8 cellular contexts compared by ENCODE assay signal in the genomic region with DNA sequence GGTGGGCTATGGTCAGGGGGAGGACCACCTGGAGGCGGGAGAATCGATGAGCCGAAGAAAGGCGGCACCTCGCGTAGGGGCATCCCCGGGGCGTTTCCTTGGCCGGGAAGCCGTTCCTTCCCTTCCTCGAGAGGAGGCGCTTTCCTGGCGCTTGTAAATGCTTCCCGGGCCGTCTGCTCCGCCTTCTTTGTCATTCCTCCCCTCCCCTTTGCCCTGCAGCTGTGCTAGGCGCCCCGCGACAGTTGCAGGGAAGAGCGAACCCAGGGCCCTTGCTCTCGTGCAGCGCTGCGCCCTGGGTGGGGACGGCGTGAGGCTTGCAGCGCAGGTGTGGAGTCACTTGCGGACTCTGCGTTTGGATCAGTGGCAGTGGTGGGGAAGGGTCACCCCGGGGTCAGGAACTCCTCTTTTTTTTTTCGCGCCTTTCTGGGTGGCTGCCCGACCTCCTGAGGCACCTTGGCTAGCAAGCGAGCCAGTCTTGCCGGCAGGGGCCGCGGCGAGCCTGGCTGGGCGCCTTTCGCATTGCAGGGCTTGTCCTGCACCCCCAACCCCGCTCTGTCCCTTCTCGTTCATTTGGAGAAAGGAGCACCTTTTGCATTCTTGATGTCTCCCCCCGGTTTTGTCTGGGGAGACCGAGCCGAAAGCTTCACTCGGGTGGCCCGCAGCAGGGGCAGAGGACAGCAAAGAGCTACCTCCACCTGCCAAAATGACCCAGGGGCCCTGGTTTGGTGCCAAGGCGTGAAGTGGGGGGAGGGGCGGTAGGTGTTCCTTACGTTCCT. TPM values are rescaled to one million over a fixed set of nuclear protein-coding genes. Genes with fewer than 3 reads are reported as not detected.
DNase-seq lines count a peak whose midpoint lies in the region; ATAC-seq, FAIRE-seq and TF ChIP-seq lines count a peak whose summit lies in the region.

No MANE protein-coding gene starts in this region.

- no peak overlapping the region for H3K27ac Mint-ChIP-seq in activated T-cell treated with anti-CD3 and anti-CD28 coated beads, Interleukin-2, amount 50 U/mL, for 72 hours

- no peak overlapping the region for H4K91ac ChIP-seq in trophoblast cell (ENCODE audit: low read depth, low read length)

- no peak for TF ChIP-seq POLR2A in H54 (IDR thresholded peaks at IDR 0.05; ENCODE audit: low read depth, low read length)

- H2AFZ ChIP-seq in trophoblast cell (ENCODE audit: insufficient read depth, low read length, poor library complexity) = peak overlapping the region; percentile 69

- H3K9ac ChIP-seq in trophoblast cell (ENCODE audit: low read length) = no peak overlapping the region

- no peak overlapping the region for H3K18ac ChIP-seq in trophoblast cell (ENCODE audit: low read length)

- H3K27me3 ChIP-seq in trophoblast cell (ENCODE audit: insufficient read depth, low read length) = peaks cover 6% of the 10 kb centered on the region

- FAIRE-seq in H54 (lab: Jason Lieb, UNC) = no peak

- H3K4me3 ChIP-seq in trophoblast cell (ENCODE audit: low read depth, low read length) = peak overlapping the region; percentile 80

- H3K4me3 Mint-ChIP-seq in activated T-cell treated with anti-CD3 and anti-CD28 coated beads, Interleukin-2, amount 50 U/mL, for 72 hours = peak overlapping the region; percentile 82 to 87

- peak; percentile 28 to 31 for ATAC-seq in activated T-cell treated with anti-CD3 and anti-CD28 coated beads, Interleukin-2, amount 50 U/mL, for 72 hours (replicated peaks in 1 of 2)
- peak; percentile 80 for ATAC-seq in Right ventricle myocardium superior (ENCODE audit: poor library complexity)

- no peak overlapping the region for H2AK5ac ChIP-seq in trophoblast cell (ENCODE audit: low read length)

- H3K36me3 ChIP-seq in trophoblast cell (ENCODE audit: control insufficient read depth in 1 of 2, insufficient read depth in 2 of 2, low read length in 2 of 2) = no peaks in the 10 kb centered on the region

- H3K4me2 ChIP-seq in trophoblast cell (ENCODE audit: low read length) = peak overlapping the region; percentile 99

- H2BK120ac ChIP-seq in trophoblast cell (ENCODE audit: insufficient read depth, low read length, poor library complexity) = no peak overlapping the region

- H3K27me3 Mint-ChIP-seq in activated T-cell treated with anti-CD3 and anti-CD28 coated beads, Interleukin-2, amount 50 U/mL, for 72 hours (ENCODE audit: low read depth) = peaks cover 81% of the 10 kb centered on the region

- DNase-seq in DMS153 (lab: John Stamatoyannopoulos, UW) (peak; percentile 82), H54 (ENCODE audit: insufficient read length, low spot score) (peak; percentile 73), NCI-H2029 treated with DMSO at 0.1 percent for 48 hours (lab: John Stamatoyannopoulos, UW) (peak; percentile 62), Right ventricle myocardium superior (peak; percentile 75), trophoblast cell (peak; percentile 60 to 66), RKO (ENCODE audit: low spot score) (no peak), GOT3 (lab: John Stamatoyannopoulos, UW) (no peak)
- peak; percentile 2 to 12 for DNase-seq in activated T-cell treated with anti-CD3 and anti-CD28 coated beads, Interleukin-2, amount 50 U/mL, for 72 hours

- no peak overlapping the region for H3K14ac ChIP-seq in trophoblast cell (ENCODE audit: low read length)

- no peaks in the 10 kb centered on the region for H3K36me3 Mint-ChIP-seq in activated T-cell treated with anti-CD3 and anti-CD28 coated beads, Interleukin-2, amount 50 U/mL, for 72 hours (ENCODE audit: insufficient read depth in 2 of 2)

- no peaks in the 10 kb centered on the region for H3K79me2 ChIP-seq in trophoblast cell (ENCODE audit: control insufficient read depth, insufficient read depth, low read length, poor library complexity)

- H3K79me1 ChIP-seq in trophoblast cell (ENCODE audit: low read length) = no peaks in the 10 kb centered on the region

- no peak overlapping the region for H4K12ac ChIP-seq in trophoblast cell (ENCODE audit: low read depth, low read length)

- H2BK5ac ChIP-seq in trophoblast cell (ENCODE audit: low read depth, low read length, poor library complexity) = no peak overlapping the region

- no CpG with 5 or more reads among the region's 49 CpGs for WGBS in trophoblast cell (ENCODE audit: extremely low coverage, insufficient coverage, insufficient read length)

- no peak overlapping the region for H3K23ac ChIP-seq in trophoblast cell (ENCODE audit: low read length)

- peaks cover 0 to 2% of the 10 kb centered on the region in 2 donors for H3K9me3 Mint-ChIP-seq in activated T-cell treated with anti-CD3 and anti-CD28 coated beads, Interleukin-2, amount 50 U/mL, for 72 hours

- H3K4ac ChIP-seq in trophoblast cell (ENCODE audit: low read depth, low read length) = no peak overlapping the region

- H3K27ac ChIP-seq in trophoblast cell (ENCODE audit: low read depth, low read length) = no peak overlapping the region

- H3K4me1 Mint-ChIP-seq in activated T-cell treated with anti-CD3 and anti-CD28 coated beads, Interleukin-2, amount 50 U/mL, for 72 hours (ENCODE audit: low read depth) = peaks cover 8% of the 10 kb centered on the region

- no peak overlapping the region for H4K8ac ChIP-seq in trophoblast cell (ENCODE audit: low read depth, low read length)

- no peak overlapping the region for H2BK12ac ChIP-seq in trophoblast cell (ENCODE audit: low read length)

- intact Hi-C loops in Right ventricle myocardium superior (cut with DNase I) = no loop called here

- peaks cover 14 to 20% of the 10 kb centered on the region in 2 experiments for H3K4me1 ChIP-seq in trophoblast cell (ENCODE audit: control insufficient read depth in 1 of 2, insufficient read depth in 2 of 2, low read length in 2 of 2)

- H3K9me3 ChIP-seq in trophoblast cell (ENCODE audit: insufficient read depth, low read depth, low read length) = no peaks in the 10 kb centered on the region

RNA-seq across cellular contexts. Expression of a gene that starts 0.9 kb away (rescaled TPM):
- total RNA-seq in activated T-cell treated with anti-CD3 and anti-CD28 coated beads, Interleukin-2, amount 50 U/mL, for 72 hours = not detected
- 4.2 TPM for total RNA-seq in Right ventricle myocardium superior
- polyA plus RNA-seq in trophoblast cell (2013) = 1.4 and 1.6 TPM in 2 replicates

Comparison
In these comparisons a context has a peak if more than half of its experiments do, and no peak if none do; other contexts are left out.
1. DNase-seq: peak in DMS153 (single experiment), H54 (single experiment), NCI-H2029 treated with DMSO at 0.1 percent for 48 hours (single experiment), activated T-cell treated with anti-CD3 and anti-CD28 coated beads, Interleukin-2, amount 50 U/mL, for 72 hours (2 of 2), Right ventricle myocardium superior (single experiment) and trophoblast cell (2 of 2); none in RKO (single experiment) and GOT3 (single experiment).